ENCODE assay signal across 19 cellular contexts in genomic region chr12:79433465-79434072, GRCh38.
DNase-seq lines count a peak whose midpoint lies in the region; ATAC-seq, FAIRE-seq and TF ChIP-seq lines count a peak whose summit lies in the region.
"Had no signal": no experiment of that assay in that cellular context is flagged by ENCODE, and none has a peak within 500 bp of the region (broad histone marks: within the 10 kb centered on the region; RNA-seq: fewer than 3 reads in every experiment).

No MANE protein-coding gene starts in this region.

- no peak overlapping the region for H3K4me3 Mint-ChIP-seq in HFFc6
- H3K4me3 Mint-ChIP-seq: CD4-positive, alpha-beta T cell had no signal

- H3K36me3 Mint-ChIP-seq in HFFc6 (ENCODE audit: low read depth) = no peaks in the 10 kb centered on the region

- FAIRE-seq in endometrium (lab: Jason Lieb, UNC) = peak; percentile 69
- FAIRE-seq: D721Med, GM19239, HepG2 had no signal

- H3K27ac Mint-ChIP-seq in HFFc6 = 0 out of 2 replicates have a peak overlapping the region, but pooled peaks have one; percentile 7
- H3K27ac Mint-ChIP-seq: CD4-positive, alpha-beta T cell had no signal

- ATAC-seq in GM18502 (IDR thresholded peaks at IDR 0.05; ENCODE audit: poor library complexity, unreplicated experiment) = no peak
- no peak for ATAC-seq in HG03521 (IDR thresholded peaks at IDR 0.05; ENCODE audit: unreplicated experiment)
- no peak for ATAC-seq in HG02973 (IDR thresholded peaks at IDR 0.05; ENCODE audit: unreplicated experiment)
- no peak for ATAC-seq in HG03432 (IDR thresholded peaks at IDR 0.05; ENCODE audit: unreplicated experiment)
- ATAC-seq: HepG2 had no signal

- no peaks in the 10 kb centered on the region for H3K9me3 Mint-ChIP-seq in HFFc6

- DNase-seq in AG08395 (ENCODE audit: low spot score) (peak; percentile 12), HFFc6 (no peak)
- DNase-seq: 8988T; AML-193; Caco-2; CD4-positive, alpha-beta T cell; GF-D8; GM23248; HCEC 1CT; Kasumi-1; KG1 had no signal

- TF ChIP-seq CTCF in HFFc6 (IDR thresholded peaks at IDR 0.05) = no peak

- peaks cover 9% of the 10 kb centered on the region; the same call in 1 of the 2 replicates for H3K4me1 Mint-ChIP-seq in HFFc6 (ENCODE audit: low read depth)

- H3K27me3 Mint-ChIP-seq in HFFc6 (ENCODE audit: insufficient read depth) = no peaks in the 10 kb centered on the region
- H3K27me3 Mint-ChIP-seq: CD4-positive, alpha-beta T cell had no signal
